Comparison of ENCODE assay signal across 10 cellular contexts in genomic region chr5:138274189-138274853, GRCh38. TPM values are rescaled to one million over a fixed set of nuclear protein-coding genes. Genes with fewer than 3 reads are reported as not detected.
A peak's percentile ranks its signal among the peaks of the same experiment; 100 is the strongest.
DNase-seq lines count a peak whose midpoint lies in the region; ATAC-seq and TF ChIP-seq lines count a peak whose summit lies in the region.
"Had no signal": no experiment of that assay in that cellular context is flagged by ENCODE, and none has a peak within 500 bp of the region (broad histone marks: within the 10 kb centered on the region; RNA-seq: fewer than 3 reads in every experiment).

TSS of gene GFRA3 (minus strand) at chr5:138274621. CDS start at chr5:138274424, 197 bp downstream.

- no peaks in the 10 kb centered on the region for H3K27me3 ChIP-seq in CD8-positive, alpha-beta T cell (ENCODE audit: insufficient read depth, low read length)
- peaks cover 41% of the 10 kb centered on the region for H3K27me3 ChIP-seq in NT2/D1 (ENCODE audit: insufficient read depth, insufficient read length)
- peaks cover 4 to 9% of the 10 kb centered on the region in 2 donors for H3K27me3 ChIP-seq in duodenal mucosa (ENCODE audit: control insufficient read depth in 1 of 2, insufficient read depth in 2 of 2, low read length in 2 of 2)

- H3K36me3 ChIP-seq in CD8-positive, alpha-beta T cell (ENCODE audit: insufficient read depth, low read length): no peaks in the 10 kb centered on the region
- H3K36me3 ChIP-seq in NT2/D1 (ENCODE audit: insufficient read depth, insufficient read length, low read length): no peaks in the 10 kb centered on the region
- H3K36me3 ChIP-seq in duodenal mucosa (ENCODE audit: control insufficient read depth in 1 of 2, insufficient read depth in 2 of 2, low read length in 2 of 2): no peaks in the 10 kb centered on the region

- H3K27ac Mint-ChIP-seq in CD8-positive, alpha-beta T cell: no peak within 1 kb of the TSS
- H3K27ac Mint-ChIP-seq in natural killer cell treated with Interleukin-12 subunit alpha and Interleukin-12 subunit beta and Interleukin-15 and Interleukin-18, amount 100 ng/mL, for 72 hours: no peak within 1 kb of the TSS

- no peak for TF ChIP-seq CTCF in CD8-positive, alpha-beta T cell (IDR thresholded peaks at IDR 0.05)

- peaks cover 4% of the 10 kb centered on the region for H3K4me1 ChIP-seq in CD8-positive, alpha-beta T cell (ENCODE audit: insufficient read depth, low read length)
- H3K4me1 ChIP-seq in NT2/D1 (ENCODE audit: insufficient read depth, insufficient read length): no peaks in the 10 kb centered on the region
- peaks cover 9 to 10% of the 10 kb centered on the region in 2 donors for H3K4me1 ChIP-seq in duodenal mucosa (ENCODE audit: control insufficient read depth in 1 of 2, insufficient read depth in 2 of 2, low read length in 2 of 2)

- peak; percentile 34 for ATAC-seq in CD8-positive, alpha-beta T cell
- peak; percentile 44 to 48 for ATAC-seq in natural killer cell treated with Interleukin-12 subunit alpha and Interleukin-12 subunit beta and Interleukin-15 and Interleukin-18, amount 100 ng/mL, for 72 hours

- H3K9ac ChIP-seq in NT2/D1 (ENCODE audit: insufficient read length, low read depth) (peak within 1 kb of the TSS; percentile 56), duodenal mucosa (ENCODE audit: low read depth in 1 of 2, low read length in 2 of 2) (no peak within 1 kb of the TSS)

- CTCF ChIA-PET in CD8-positive, alpha-beta T cell (lab: Charles Lee): no interaction called here

- no peaks in the 10 kb centered on the region for H3K9me3 Mint-ChIP-seq in CD8-positive, alpha-beta T cell
- no peaks in the 10 kb centered on the region for H3K9me3 Mint-ChIP-seq in natural killer cell treated with Interleukin-12 subunit alpha and Interleukin-12 subunit beta and Interleukin-15 and Interleukin-18, amount 100 ng/mL, for 72 hours

- no peak within 1 kb of the TSS for H3K27ac ChIP-seq in CD8-positive, alpha-beta T cell (ENCODE audit: low read depth, low read length)
- H3K27ac ChIP-seq in duodenal mucosa (ENCODE audit: low read depth, low read length): no peak within 1 kb of the TSS
- H3K27ac ChIP-seq: epithelial cell of prostate had no signal

- peak within 1 kb of the TSS; percentile 19 for H3K4me3 ChIP-seq in CD8-positive, alpha-beta T cell (ENCODE audit: low read depth, low read length)
- H3K4me3 ChIP-seq in NT2/D1 (ENCODE audit: insufficient read length, low read depth): peak within 1 kb of the TSS; percentile 30
- H3K4me3 ChIP-seq in duodenal mucosa (ENCODE audit: low read depth in 1 of 2, low read length in 2 of 2): peak within 1 kb of the TSS; percentile 17 to 43

- H3K9me3 ChIP-seq in CD8-positive, alpha-beta T cell (ENCODE audit: low read length): no peaks in the 10 kb centered on the region
- H3K9me3 ChIP-seq in NT2/D1 (ENCODE audit: insufficient read depth, low read length) (no peaks in the 10 kb centered on the region), duodenal mucosa (ENCODE audit: control insufficient read depth in 1 of 2, low read length in 2 of 2) (no peaks in the 10 kb centered on the region)

- peak in 1 of 7 experiments; percentile 5 for DNase-seq in CD8-positive, alpha-beta T cell
- no peak for DNase-seq in NT2/D1 (ENCODE audit: low read depth, low spot score)
- DNase-seq in natural killer cell treated with Interleukin-12 subunit alpha and Interleukin-12 subunit beta and Interleukin-15 and Interleukin-18, amount 100 ng/mL, for 72 hours (ENCODE audit: low spot score): no peak
- DNase-seq in SW480 (ENCODE audit: low spot score): no peak
- no peak for DNase-seq in effector CD8-positive, alpha-beta T cell (lab: John Stamatoyannopoulos, UW)
- DNase-seq in LoVo (ENCODE audit: low spot score): no peak
- DNase-seq in NCI-H510A (lab: John Stamatoyannopoulos, UW): no peak

- H3K36me3 Mint-ChIP-seq in CD8-positive, alpha-beta T cell: no peaks in the 10 kb centered on the region
- H3K36me3 Mint-ChIP-seq in natural killer cell treated with Interleukin-12 subunit alpha and Interleukin-12 subunit beta and Interleukin-15 and Interleukin-18, amount 100 ng/mL, for 72 hours: no peaks in the 10 kb centered on the region

- peak within 1 kb of the TSS; percentile 71 for H3K4me3 Mint-ChIP-seq in CD8-positive, alpha-beta T cell
- H3K4me3 Mint-ChIP-seq in natural killer cell treated with Interleukin-12 subunit alpha and Interleukin-12 subunit beta and Interleukin-15 and Interleukin-18, amount 100 ng/mL, for 72 hours: peak within 1 kb of the TSS; percentile 17

- H3K4me1 Mint-ChIP-seq in CD8-positive, alpha-beta T cell (ENCODE audit: low read depth): peaks cover 8% of the 10 kb centered on the region
- peaks cover 0 to 3% of the 10 kb centered on the region in 2 donors for H3K4me1 Mint-ChIP-seq in natural killer cell treated with Interleukin-12 subunit alpha and Interleukin-12 subunit beta and Interleukin-15 and Interleukin-18, amount 100 ng/mL, for 72 hours (ENCODE audit: low read depth in 2 of 2)

- POLR2A ChIA-PET in CD8-positive, alpha-beta T cell (lab: Charles Lee): interaction anchor here (0.5 kb wide), 1 partner anchor 56 kb away, joined by 3 read pairs; no protein-coding TSS in a partner anchor

- intact Hi-C loops in CD8-positive, alpha-beta T cell (cut with DNase I, micrococcal nuclease): no loop called here

- peaks cover 18% of the 10 kb centered on the region for H3K27me3 Mint-ChIP-seq in CD8-positive, alpha-beta T cell (ENCODE audit: low read depth)
- H3K27me3 Mint-ChIP-seq in natural killer cell treated with Interleukin-12 subunit alpha and Interleukin-12 subunit beta and Interleukin-15 and Interleukin-18, amount 100 ng/mL, for 72 hours: peaks cover 12 to 17% of the 10 kb centered on the region in 2 donors

RNA-seq across cellular contexts. Expression of gene GFRA3, which starts in this region (rescaled TPM):
- total RNA-seq in CD8-positive, alpha-beta T cell: not detected
- total RNA-seq in natural killer cell treated with Interleukin-12 subunit alpha and Interleukin-12 subunit beta and Interleukin-15 and Interleukin-18, amount 100 ng/mL, for 72 hours: under 1 TPM in 1 of 2 donors, not detected in 1; 0.22 TPM
- total RNA-seq: temporal lobe had no signal

Comparison
In these comparisons a context has a peak if more than half of its experiments do, and no peak if none do; other contexts are left out.
1. Peak in ATAC-seq and H3K4me3 ChIP-seq in CD8-positive, alpha-beta T cell; RNA of the gene not detected or under 1 TPM.
2. Peak in ATAC-seq in natural killer cell treated with Interleukin-12 subunit alpha and Interleukin-12 subunit beta and Interleukin-15 and Interleukin-18, amount 100 ng/mL, for 72 hours; RNA of the gene not detected or under 1 TPM.